Comparison of ENCODE assay signal across 8 cellular contexts in the genomic region with DNA sequence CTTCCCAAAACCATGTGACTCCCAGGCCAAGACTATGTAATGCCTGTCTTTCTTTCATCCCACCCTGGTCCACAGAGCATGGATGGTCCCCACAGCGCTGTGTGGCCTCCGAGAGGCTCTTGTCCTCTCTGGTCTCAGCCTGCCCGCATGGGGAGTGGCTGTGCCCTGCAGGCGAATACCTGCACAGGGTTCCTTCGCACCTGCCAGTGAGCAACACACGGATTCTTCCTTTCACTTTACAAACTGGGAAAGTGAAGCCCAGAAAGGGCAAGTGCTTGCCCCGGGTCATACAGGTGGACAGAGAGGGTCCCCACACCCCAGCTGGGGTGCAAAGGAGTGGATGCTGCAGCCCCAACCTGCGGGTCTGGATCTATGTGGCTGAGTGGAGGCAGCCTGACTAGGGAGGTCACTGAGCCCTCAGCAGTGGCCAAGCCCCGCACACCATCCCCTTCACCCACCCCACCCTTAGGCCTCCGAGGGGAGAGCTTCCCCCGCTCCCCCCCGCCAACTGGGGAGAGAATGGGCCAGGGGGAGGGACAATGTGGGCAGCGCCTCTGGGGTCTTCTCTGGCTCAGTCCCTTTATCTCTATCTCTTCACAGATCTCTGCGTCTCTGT. TPM values are rescaled to one million over a fixed set of nuclear protein-coding genes. Genes with fewer than 3 reads are reported as not detected.
DNase-seq lines count a peak whose midpoint lies in the region; ATAC-seq, FAIRE-seq and TF ChIP-seq lines count a peak whose summit lies in the region.

No MANE protein-coding gene starts in this region.

- peaks cover 3% of the 10 kb centered on the region; the same call in 1 of the 2 replicates for H3K4me1 ChIP-seq in HEK293 (ENCODE audit: control insufficient read depth, insufficient read depth, low read length)
- H3K4me1 ChIP-seq in right atrium auricular region = peaks cover 0 to 51% of the 10 kb centered on the region in 2 donors
- H3K4me1 ChIP-seq in small intestine (ENCODE audit: control insufficient read depth in 2 of 2, insufficient read depth in 1 of 2, low read depth in 1 of 2, low read length in 1 of 2) = peaks cover 0 to 11% of the 10 kb centered on the region in 2 donors

- H3K4me1 Mint-ChIP-seq in activated CD8-positive, alpha-beta T cell treated with anti-CD3 and anti-CD28 coated beads, Interleukin-2, amount 10 ng/mL, durations not matched to agents 7 days and 5 days (ENCODE audit: low read depth) = peaks cover 41% of the 10 kb centered on the region

- H3K27ac ChIP-seq in HEK293 (ENCODE audit: extremely low read depth, low read depth, low read length) (peak overlapping the region; percentile 56; the same call in 1 of the 2 replicates), right atrium auricular region (peak overlapping the region; percentile 77 to 80), small intestine (ENCODE audit: low read depth in 1 of 2, low read length in 1 of 2) (peak overlapping the region in 1 of 2 donors; percentile 5)

- CTCF ChIA-PET in HEK293 (lab: Yijun Ruan, JAX) = interaction anchor here (0.6 to 2.4 kb wide), 7 partner anchors 12 to 393 kb away, joined by 3 to 12 read pairs (median 3); a partner anchor contains a TSS
- CTCF ChIA-PET in activated CD8-positive, alpha-beta T cell treated with anti-CD3 and anti-CD28 coated beads, Interleukin-2, amount 10 ng/mL, durations not matched to agents 7 days and 5 days (lab: Charles Lee) = interaction anchor here (0.9 to 1.7 kb wide), 4 partner anchors 36 to 88 kb away, joined by 3 to 6 read pairs (median 4); a partner anchor contains a TSS

- no peak for FAIRE-seq in small intestine (lab: Jason Lieb, UNC)

- H3K4me3 Mint-ChIP-seq in activated CD8-positive, alpha-beta T cell treated with anti-CD3 and anti-CD28 coated beads, Interleukin-2, amount 10 ng/mL, durations not matched to agents 7 days and 5 days = peak overlapping the region; percentile 77

- ATAC-seq in activated CD8-positive, alpha-beta T cell treated with anti-CD3 and anti-CD28 coated beads, Interleukin-2, amount 10 ng/mL, durations not matched to agents 7 days and 5 days = no peak

- H3K27me3 ChIP-seq in right atrium auricular region (no peaks in the 10 kb centered on the region), small intestine (ENCODE audit: control insufficient read depth in 2 of 2, insufficient read depth in 2 of 2, low read length in 2 of 2) (no peaks in the 10 kb centered on the region)

- no peaks in the 10 kb centered on the region for H3K9me3 Mint-ChIP-seq in activated CD8-positive, alpha-beta T cell treated with anti-CD3 and anti-CD28 coated beads, Interleukin-2, amount 10 ng/mL, durations not matched to agents 7 days and 5 days (ENCODE audit: insufficient read depth)

- H3K36me3 ChIP-seq in HEK293 (ENCODE audit: control insufficient read depth in 2 of 2, insufficient read depth in 1 of 2, low read length in 2 of 2) = peaks cover 4 to 20% of the 10 kb centered on the region in 2 experiments; a peak in 2 of 3 replicates
- H3K36me3 ChIP-seq in right atrium auricular region = no peaks in the 10 kb centered on the region
- H3K36me3 ChIP-seq in small intestine (ENCODE audit: control insufficient read depth in 2 of 2, insufficient read depth in 2 of 2, low read length in 2 of 2) = no peaks in the 10 kb centered on the region

- H3K4me3 ChIP-seq in HEK293 (ENCODE audit: low read depth, low read length) (peak overlapping the region; percentile 59), right atrium auricular region (peak overlapping the region; percentile 97 to 98), small intestine (ENCODE audit: low read depth in 1 of 2, low read length in 2 of 2) (peak overlapping the region; percentile 9 to 99)

- H3K27me3 Mint-ChIP-seq in activated CD8-positive, alpha-beta T cell treated with anti-CD3 and anti-CD28 coated beads, Interleukin-2, amount 10 ng/mL, durations not matched to agents 7 days and 5 days (ENCODE audit: low read depth) = peaks cover 2% of the 10 kb centered on the region

- TF ChIP-seq CTCF in HEK293 (tag by site-specific recombination; IDR thresholded peaks at IDR 0.05) (no peak), right atrium auricular region (IDR thresholded peaks at IDR 0.05) (no peak)

- H3K9me3 ChIP-seq in HEK293 (ENCODE audit: control insufficient read depth, insufficient read depth, low read depth, low read length) = no peaks in the 10 kb centered on the region
- H3K9me3 ChIP-seq in right atrium auricular region = no peaks in the 10 kb centered on the region
- H3K9me3 ChIP-seq in small intestine (ENCODE audit: control insufficient read depth, low read depth) = no peaks in the 10 kb centered on the region

- H3K36me3 Mint-ChIP-seq in activated CD8-positive, alpha-beta T cell treated with anti-CD3 and anti-CD28 coated beads, Interleukin-2, amount 10 ng/mL, durations not matched to agents 7 days and 5 days (ENCODE audit: low read depth) = no peaks in the 10 kb centered on the region

- H3K27ac Mint-ChIP-seq in activated CD8-positive, alpha-beta T cell treated with anti-CD3 and anti-CD28 coated beads, Interleukin-2, amount 10 ng/mL, durations not matched to agents 7 days and 5 days = peak overlapping the region; percentile 80

- DNase-seq in activated CD8-positive, alpha-beta T cell treated with anti-CD3 and anti-CD28 coated beads, Interleukin-2, amount 10 ng/mL, durations not matched to agents 7 days and 5 days = no peak
- DNase-seq in right atrium auricular region (ENCODE audit: low spot score) = no peak
- DNase-seq in small intestine = peak; percentile 14
- no peak for DNase-seq in posterior cingulate gyrus
- no peak for DNase-seq in AG08396 (ENCODE audit: low spot score)
- no peak for DNase-seq in glomerular visceral epithelial cell (ENCODE audit: extremely low spot score)
- no peak for DNase-seq in midbrain (lab: John Stamatoyannopoulos, UW)

- POLR2A ChIA-PET in HEK293 (lab: Yijun Ruan, JAX) = interaction anchor here (0.8 to 2.3 kb wide), 3 partner anchors 26 to 158 kb away, joined by 3 to 11 read pairs (median 3); a partner anchor contains a TSS
- POLR2A ChIA-PET in activated CD8-positive, alpha-beta T cell treated with anti-CD3 and anti-CD28 coated beads, Interleukin-2, amount 10 ng/mL, durations not matched to agents 7 days and 5 days (lab: Charles Lee) = no interaction called here

- WGBS in small intestine, 3 donors = 17 to 43% (median 29%) methylated on average over 12 to 14 of the region's 14 CpGs

- intact Hi-C loops in posterior cingulate gyrus (cut with DNase I) = loop anchor here (5.0 kb wide), 1 partner anchor 158 kb away; a partner anchor contains a TSS

TF ChIP-seq in HEK293, 187 proteins besides CTCF, POLR2A, EP300 and RAD21:
- TF ChIP-seq ZNF768 (tag by site-specific recombination; IDR thresholded peaks at IDR 0.05) = peak; percentile 71; the same call in 1 of the 2 replicates
- TF ChIP-seq PRDM1 (tag by site-specific recombination; IDR thresholded peaks at IDR 0.05) = peak; percentile 85
- TF ChIP-seq, protein P1, sequence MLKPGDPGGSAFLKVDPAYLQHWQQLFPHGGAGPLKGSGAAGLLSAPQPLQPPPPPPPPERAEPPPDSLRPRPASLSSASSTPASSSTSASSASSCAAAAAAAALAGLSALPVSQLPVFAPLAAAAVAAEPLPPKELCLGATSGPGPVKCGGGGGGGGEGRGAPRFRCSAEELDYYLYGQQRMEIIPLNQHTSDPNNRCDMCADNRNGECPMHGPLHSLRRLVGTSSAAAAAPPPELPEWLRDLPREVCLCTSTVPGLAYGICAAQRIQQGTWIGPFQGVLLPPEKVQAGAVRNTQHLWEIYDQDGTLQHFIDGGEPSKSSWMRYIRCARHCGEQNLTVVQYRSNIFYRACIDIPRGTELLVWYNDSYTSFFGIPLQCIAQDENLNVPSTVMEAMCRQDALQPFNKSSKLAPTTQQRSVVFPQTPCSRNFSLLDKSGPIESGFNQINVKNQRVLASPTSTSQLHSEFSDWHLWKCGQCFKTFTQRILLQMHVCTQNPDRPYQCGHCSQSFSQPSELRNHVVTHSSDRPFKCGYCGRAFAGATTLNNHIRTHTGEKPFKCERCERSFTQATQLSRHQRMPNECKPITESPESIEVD (tag by site-specific recombination; IDR thresholded peaks at IDR 0.05) = no peak
- TF ChIP-seq GLIS2 (tag by site-specific recombination; IDR thresholded peaks at IDR 0.05) = peak; percentile 53; the same call in 1 of the 2 replicates

RNA-seq across cellular contexts. Expression of a gene that starts 0.7 kb away (rescaled TPM):
- 10 to 100 TPM; 18.3 to 18.5 TPM for total RNA-seq in activated CD8-positive, alpha-beta T cell treated with anti-CD3 and anti-CD28 coated beads, Interleukin-2, amount 10 ng/mL, durations not matched to agents 7 days and 5 days
- 10 to 100 TPM; 18.2 to 24.1 TPM for total RNA-seq in right atrium auricular region
- polyA plus RNA-seq in small intestine = 1 to 10 TPM; 5.1 to 8.9 (median 6.5) TPM

RNA-seq across cellular contexts. Expression of a gene that starts 5.1 kb away (rescaled TPM):
- total RNA-seq in activated CD8-positive, alpha-beta T cell treated with anti-CD3 and anti-CD28 coated beads, Interleukin-2, amount 10 ng/mL, durations not matched to agents 7 days and 5 days = not detected
- 1 to 10 TPM; 3.0 to 8.2 TPM for total RNA-seq in right atrium auricular region
- 1 to 10 TPM in 2 of 3 donors, under 1 TPM in 1; 0.22 to 2.7 (median 2.5) TPM for polyA plus RNA-seq in small intestine

Comparison
In these comparisons a context has a peak if more than half of its experiments do, and no peak if none do; other contexts are left out.
1. RNA of a gene that starts 5.1 kb away (total RNA-seq): 3.0 to 8.2 TPM in right atrium auricular region; not detected in activated CD8-positive, alpha-beta T cell treated with anti-CD3 and anti-CD28 coated beads, Interleukin-2, amount 10 ng/mL, durations not matched to agents 7 days and 5 days; every median in the first group is over 4 times any median in the second.
2. Peak in every context shown above with its lines, with median percentiles within 50 percentile points of each other: H3K4me3 ChIP-seq.